Comparison of ENCODE assay signal across 1 cellular context in genomic region chr10:84179059-84179710, GRCh38.
TF ChIP-seq lines count a peak whose summit lies in the region.

No MANE protein-coding gene starts in this region.

TF ChIP-seq in GM23338, 12 proteins besides CTCF, POLR2A, EP300 and RAD21 (continued from another document):
- TF ChIP-seq ZNF462 (CRISPR knock-in tag; IDR thresholded peaks at IDR 0.05) = no peak
- TF ChIP-seq EZH2phosphoT487 (IDR thresholded peaks at IDR 0.05; ENCODE audit: unreplicated experiment) = no peak
- TF ChIP-seq REST (IDR thresholded peaks at IDR 0.05; ENCODE audit: unreplicated experiment) = no peak
- TF ChIP-seq STAT1 (IDR thresholded peaks at IDR 0.05; ENCODE audit: unreplicated experiment) = no peak
- TF ChIP-seq NANOG (IDR thresholded peaks at IDR 0.05; ENCODE audit: borderline replicate concordance) = no peak
- TF ChIP-seq ZNF114 (CRISPR knock-in tag; IDR thresholded peaks at IDR 0.05) = no peak
- no peak for TF ChIP-seq POLR2AphosphoS5 (IDR thresholded peaks at IDR 0.05; ENCODE audit: low read depth)
